13 cellular contexts compared by ENCODE assay signal in genomic region chr10:62885656-62886461, GRCh38.
DNase-seq lines count a peak whose midpoint lies in the region; ATAC-seq, FAIRE-seq and TF ChIP-seq lines count a peak whose summit lies in the region.
"Had no signal": no experiment of that assay in that cellular context is flagged by ENCODE, and none has a peak within 500 bp of the region (broad histone marks: within the 10 kb centered on the region; RNA-seq: fewer than 3 reads in every experiment).

No MANE protein-coding gene starts in this region.

- H3K36me3 ChIP-seq in cardiac muscle cell: no peaks in the 10 kb centered on the region
- no peaks in the 10 kb centered on the region for H3K36me3 ChIP-seq in left ventricle myocardium inferior
- no peaks in the 10 kb centered on the region for H3K36me3 ChIP-seq in astrocyte (ENCODE audit: insufficient read depth, low read length)

- H3K27me3 Mint-ChIP-seq in astrocyte (ENCODE audit: low read depth, unreplicated experiment): peaks cover 7% of the 10 kb centered on the region
- peaks cover 28% of the 10 kb centered on the region for H3K27me3 Mint-ChIP-seq in activated T-helper 17 cell treated with anti-CD3 and anti-CD28 coated beads, Interleukin-2, amount 50 U/mL, for 72 hours
- H3K27me3 Mint-ChIP-seq in activated CD4-positive, alpha-beta memory T cell treated with anti-CD3 and anti-CD28 coated beads, Interleukin-2, amount 10 ng/mL, durations not matched to agents 7 days and 5 days: peaks cover 30% of the 10 kb centered on the region

- H3K4me3 ChIP-seq in cardiac muscle cell: no peak overlapping the region
- no peak overlapping the region for H3K4me3 ChIP-seq in left ventricle myocardium inferior
- H3K4me3 ChIP-seq in astrocyte (ENCODE audit: insufficient read depth, low read depth, low read length): no peak overlapping the region

- H3K9me3 Mint-ChIP-seq in astrocyte (ENCODE audit: unreplicated experiment): no peaks in the 10 kb centered on the region
- H3K9me3 Mint-ChIP-seq in activated T-helper 17 cell treated with anti-CD3 and anti-CD28 coated beads, Interleukin-2, amount 50 U/mL, for 72 hours: no peaks in the 10 kb centered on the region
- peaks cover 3% of the 10 kb centered on the region for H3K9me3 Mint-ChIP-seq in activated CD4-positive, alpha-beta memory T cell treated with anti-CD3 and anti-CD28 coated beads, Interleukin-2, amount 10 ng/mL, durations not matched to agents 7 days and 5 days
- H3K9me3 Mint-ChIP-seq: stimulated activated naive CD8-positive, alpha-beta T cell treated with anti-CD3 and anti-CD28 coated beads, Interleukin-15, Interleukin-2, amounts not matched to agents 100 ng/mL and 50 ng/mL, for 24 hours had no signal

- peak overlapping the region; percentile 55 for H3K27ac Mint-ChIP-seq in astrocyte (ENCODE audit: unreplicated experiment)
- H3K27ac Mint-ChIP-seq in activated T-helper 17 cell treated with anti-CD3 and anti-CD28 coated beads, Interleukin-2, amount 50 U/mL, for 72 hours: no peak overlapping the region
- H3K27ac Mint-ChIP-seq in activated CD4-positive, alpha-beta memory T cell treated with anti-CD3 and anti-CD28 coated beads, Interleukin-2, amount 10 ng/mL, durations not matched to agents 7 days and 5 days: no peak overlapping the region
- H3K27ac Mint-ChIP-seq: stimulated activated naive CD8-positive, alpha-beta T cell treated with anti-CD3 and anti-CD28 coated beads, Interleukin-15, Interleukin-2, amounts not matched to agents 100 ng/mL and 50 ng/mL, for 24 hours had no signal

- POLR2A ChIA-PET in activated CD4-positive, alpha-beta memory T cell treated with anti-CD3 and anti-CD28 coated beads, Interleukin-2, amount 10 ng/mL, durations not matched to agents 7 days and 5 days (lab: Charles Lee): no interaction called here

- H3K27ac ChIP-seq in cardiac muscle cell (no peak overlapping the region), left ventricle myocardium inferior (replicated peaks) (no peak overlapping the region), astrocyte (ENCODE audit: low read depth, low read length) (no peak overlapping the region)
- H3K27ac ChIP-seq: RWPE1 had no signal

- H3K4me2 ChIP-seq in astrocyte (ENCODE audit: low read length): peak overlapping the region; percentile 50

- DNase-seq in cardiac muscle cell (ENCODE audit: low read depth in 1 of 2, low spot score in 1 of 2) (peak; percentile 54 to 88), left ventricle myocardium inferior (no peak), astrocyte (ENCODE audit: low read depth) (peak; percentile 78), hepatic stellate cell (ENCODE audit: low spot score) (peak; percentile 22)
- no peak for DNase-seq in activated CD8-positive, alpha-beta memory T cell treated with anti-CD3 and anti-CD28 coated beads, Interleukin-2, amount 50 U/mL, for 4 hours
- DNase-seq in activated CD4-positive, alpha-beta memory T cell treated with anti-CD3 and anti-CD28 coated beads, Interleukin-2, amount 10 ng/mL, durations not matched to agents 7 days and 5 days: no peak
- no peak for DNase-seq in stimulated activated naive CD8-positive, alpha-beta T cell treated with anti-CD3 and anti-CD28 coated beads, Interleukin-15, Interleukin-2, amounts not matched to agents 100 U/mL and 50 U/mL, for 24 hours
- DNase-seq: NCI-H2029 treated with DMSO at 0.1 percent for 48 hours had no signal

- peaks cover 18% of the 10 kb centered on the region for H3K4me1 Mint-ChIP-seq in astrocyte (ENCODE audit: low read depth, unreplicated experiment)
- H3K4me1 Mint-ChIP-seq in activated T-helper 17 cell treated with anti-CD3 and anti-CD28 coated beads, Interleukin-2, amount 50 U/mL, for 72 hours: no peaks in the 10 kb centered on the region
- H3K4me1 Mint-ChIP-seq in activated CD4-positive, alpha-beta memory T cell treated with anti-CD3 and anti-CD28 coated beads, Interleukin-2, amount 10 ng/mL, durations not matched to agents 7 days and 5 days: no peaks in the 10 kb centered on the region

- H3K36me3 Mint-ChIP-seq in astrocyte (ENCODE audit: low read depth, unreplicated experiment): no peaks in the 10 kb centered on the region
- H3K36me3 Mint-ChIP-seq in activated T-helper 17 cell treated with anti-CD3 and anti-CD28 coated beads, Interleukin-2, amount 50 U/mL, for 72 hours (ENCODE audit: low read depth): no peaks in the 10 kb centered on the region
- no peaks in the 10 kb centered on the region for H3K36me3 Mint-ChIP-seq in activated CD4-positive, alpha-beta memory T cell treated with anti-CD3 and anti-CD28 coated beads, Interleukin-2, amount 10 ng/mL, durations not matched to agents 7 days and 5 days (ENCODE audit: low read depth)

- peaks cover 50% of the 10 kb centered on the region for H3K27me3 ChIP-seq in cardiac muscle cell
- peaks cover 80% of the 10 kb centered on the region for H3K27me3 ChIP-seq in left ventricle myocardium inferior (ENCODE audit: low read depth)
- H3K27me3 ChIP-seq in astrocyte (ENCODE audit: insufficient read depth, low read length): peaks cover 46% of the 10 kb centered on the region

- peak; percentile 97 for FAIRE-seq in astrocyte (lab: Jason Lieb, UNC)
- FAIRE-seq: G401.6, islet of Langerhans had no signal

- intact Hi-C loops in left ventricle myocardium inferior (cut with micrococcal nuclease): no loop called here

- H3K9me3 ChIP-seq in cardiac muscle cell (ENCODE audit: low read depth): no peaks in the 10 kb centered on the region
- H3K9me3 ChIP-seq in left ventricle myocardium inferior (replicated peaks): no peaks in the 10 kb centered on the region
- no peaks in the 10 kb centered on the region for H3K9me3 ChIP-seq in astrocyte (ENCODE audit: insufficient read depth, low read depth, low read length)

- no peak overlapping the region for H3K4me3 Mint-ChIP-seq in astrocyte (ENCODE audit: unreplicated experiment)
- H3K4me3 Mint-ChIP-seq in activated T-helper 17 cell treated with anti-CD3 and anti-CD28 coated beads, Interleukin-2, amount 50 U/mL, for 72 hours: no peak overlapping the region
- H3K4me3 Mint-ChIP-seq in activated CD4-positive, alpha-beta memory T cell treated with anti-CD3 and anti-CD28 coated beads, Interleukin-2, amount 10 ng/mL, durations not matched to agents 7 days and 5 days: no peak overlapping the region
- H3K4me3 Mint-ChIP-seq: stimulated activated naive CD8-positive, alpha-beta T cell treated with anti-CD3 and anti-CD28 coated beads, Interleukin-15, Interleukin-2, amounts not matched to agents 100 ng/mL and 50 ng/mL, for 24 hours had no signal

- no peak for ATAC-seq in activated T-helper 17 cell treated with anti-CD3 and anti-CD28 coated beads, Interleukin-2, amount 50 U/mL, for 72 hours (replicated peaks)
- no peak for ATAC-seq in stimulated activated naive CD8-positive, alpha-beta T cell treated with anti-CD3 and anti-CD28 coated beads, Interleukin-15, Interleukin-2, amounts not matched to agents 100 U/mL and 50 U/mL, for 24 hours

- no peaks in the 10 kb centered on the region for H3K4me1 ChIP-seq in cardiac muscle cell (ENCODE audit: low read depth)
- H3K4me1 ChIP-seq in left ventricle myocardium inferior: no peaks in the 10 kb centered on the region
- H3K4me1 ChIP-seq in astrocyte (ENCODE audit: insufficient read depth, low read length): peaks cover 13% of the 10 kb centered on the region

- no peak overlapping the region for H2AFZ ChIP-seq in astrocyte (ENCODE audit: low read depth, low read length)

- no peaks in the 10 kb centered on the region for H4K20me1 ChIP-seq in astrocyte (ENCODE audit: insufficient read depth, low read length)

- TF ChIP-seq CTCF in cardiac muscle cell (IDR thresholded peaks at IDR 0.05; ENCODE audit: low read depth, low read length): no peak
- TF ChIP-seq CTCF in left ventricle myocardium inferior (IDR thresholded peaks at IDR 0.05; ENCODE audit: borderline replicate concordance): no peak
- no peak for TF ChIP-seq CTCF in astrocyte (IDR thresholded peaks at IDR 0.05; ENCODE audit: insufficient read depth, low read depth, low read length)

- CTCF ChIA-PET in activated CD4-positive, alpha-beta memory T cell treated with anti-CD3 and anti-CD28 coated beads, Interleukin-2, amount 10 ng/mL, durations not matched to agents 7 days and 5 days (lab: Charles Lee): no interaction called here

- no peaks in the 10 kb centered on the region for H3K79me2 ChIP-seq in astrocyte (ENCODE audit: insufficient read depth, low read length)

- H3K9ac ChIP-seq in astrocyte (ENCODE audit: low read length): no peak overlapping the region

Comparison
In these comparisons a context has a peak if more than half of its experiments do, and no peak if none do; other contexts are left out.
1. DNase-seq: peak in cardiac muscle cell (2 of 2), astrocyte (single experiment) and hepatic stellate cell (single experiment); none in left ventricle myocardium inferior (single experiment), activated CD8-positive, alpha-beta memory T cell treated with anti-CD3 and anti-CD28 coated beads, Interleukin-2, amount 50 U/mL, for 4 hours (single experiment), activated CD4-positive, alpha-beta memory T cell treated with anti-CD3 and anti-CD28 coated beads, Interleukin-2, amount 10 ng/mL, durations not matched to agents 7 days and 5 days (single experiment) and stimulated activated naive CD8-positive, alpha-beta T cell treated with anti-CD3 and anti-CD28 coated beads, Interleukin-15, Interleukin-2, amounts not matched to agents 100 U/mL and 50 U/mL, for 24 hours (single experiment).